Comparison of ENCODE assay signal across 1 cellular context in the genomic region with DNA sequence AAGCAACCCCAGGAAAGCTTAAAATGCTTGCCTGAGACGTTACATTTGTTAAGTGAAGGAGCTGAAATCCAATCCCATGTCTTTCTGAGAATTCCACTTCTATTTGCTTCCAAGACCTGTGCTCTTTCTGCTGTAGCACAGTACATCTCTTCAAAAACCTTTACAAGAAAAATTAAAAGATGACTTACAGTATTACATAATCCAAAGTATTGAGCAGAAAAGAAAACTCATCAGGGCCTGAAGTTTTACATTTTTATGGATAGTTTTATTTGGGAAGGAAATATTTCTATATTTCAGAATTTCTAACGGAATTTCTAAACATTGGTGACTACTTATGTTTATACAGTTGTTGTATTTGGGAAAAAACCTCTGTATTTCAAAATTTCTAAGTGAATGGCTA.
TF ChIP-seq lines count a peak whose summit lies in the region.

No MANE protein-coding gene starts in this region.

TF ChIP-seq in GM23338, 12 proteins besides CTCF, POLR2A, EP300 and RAD21 (continued from another document):
- TF ChIP-seq, protein P1, sequence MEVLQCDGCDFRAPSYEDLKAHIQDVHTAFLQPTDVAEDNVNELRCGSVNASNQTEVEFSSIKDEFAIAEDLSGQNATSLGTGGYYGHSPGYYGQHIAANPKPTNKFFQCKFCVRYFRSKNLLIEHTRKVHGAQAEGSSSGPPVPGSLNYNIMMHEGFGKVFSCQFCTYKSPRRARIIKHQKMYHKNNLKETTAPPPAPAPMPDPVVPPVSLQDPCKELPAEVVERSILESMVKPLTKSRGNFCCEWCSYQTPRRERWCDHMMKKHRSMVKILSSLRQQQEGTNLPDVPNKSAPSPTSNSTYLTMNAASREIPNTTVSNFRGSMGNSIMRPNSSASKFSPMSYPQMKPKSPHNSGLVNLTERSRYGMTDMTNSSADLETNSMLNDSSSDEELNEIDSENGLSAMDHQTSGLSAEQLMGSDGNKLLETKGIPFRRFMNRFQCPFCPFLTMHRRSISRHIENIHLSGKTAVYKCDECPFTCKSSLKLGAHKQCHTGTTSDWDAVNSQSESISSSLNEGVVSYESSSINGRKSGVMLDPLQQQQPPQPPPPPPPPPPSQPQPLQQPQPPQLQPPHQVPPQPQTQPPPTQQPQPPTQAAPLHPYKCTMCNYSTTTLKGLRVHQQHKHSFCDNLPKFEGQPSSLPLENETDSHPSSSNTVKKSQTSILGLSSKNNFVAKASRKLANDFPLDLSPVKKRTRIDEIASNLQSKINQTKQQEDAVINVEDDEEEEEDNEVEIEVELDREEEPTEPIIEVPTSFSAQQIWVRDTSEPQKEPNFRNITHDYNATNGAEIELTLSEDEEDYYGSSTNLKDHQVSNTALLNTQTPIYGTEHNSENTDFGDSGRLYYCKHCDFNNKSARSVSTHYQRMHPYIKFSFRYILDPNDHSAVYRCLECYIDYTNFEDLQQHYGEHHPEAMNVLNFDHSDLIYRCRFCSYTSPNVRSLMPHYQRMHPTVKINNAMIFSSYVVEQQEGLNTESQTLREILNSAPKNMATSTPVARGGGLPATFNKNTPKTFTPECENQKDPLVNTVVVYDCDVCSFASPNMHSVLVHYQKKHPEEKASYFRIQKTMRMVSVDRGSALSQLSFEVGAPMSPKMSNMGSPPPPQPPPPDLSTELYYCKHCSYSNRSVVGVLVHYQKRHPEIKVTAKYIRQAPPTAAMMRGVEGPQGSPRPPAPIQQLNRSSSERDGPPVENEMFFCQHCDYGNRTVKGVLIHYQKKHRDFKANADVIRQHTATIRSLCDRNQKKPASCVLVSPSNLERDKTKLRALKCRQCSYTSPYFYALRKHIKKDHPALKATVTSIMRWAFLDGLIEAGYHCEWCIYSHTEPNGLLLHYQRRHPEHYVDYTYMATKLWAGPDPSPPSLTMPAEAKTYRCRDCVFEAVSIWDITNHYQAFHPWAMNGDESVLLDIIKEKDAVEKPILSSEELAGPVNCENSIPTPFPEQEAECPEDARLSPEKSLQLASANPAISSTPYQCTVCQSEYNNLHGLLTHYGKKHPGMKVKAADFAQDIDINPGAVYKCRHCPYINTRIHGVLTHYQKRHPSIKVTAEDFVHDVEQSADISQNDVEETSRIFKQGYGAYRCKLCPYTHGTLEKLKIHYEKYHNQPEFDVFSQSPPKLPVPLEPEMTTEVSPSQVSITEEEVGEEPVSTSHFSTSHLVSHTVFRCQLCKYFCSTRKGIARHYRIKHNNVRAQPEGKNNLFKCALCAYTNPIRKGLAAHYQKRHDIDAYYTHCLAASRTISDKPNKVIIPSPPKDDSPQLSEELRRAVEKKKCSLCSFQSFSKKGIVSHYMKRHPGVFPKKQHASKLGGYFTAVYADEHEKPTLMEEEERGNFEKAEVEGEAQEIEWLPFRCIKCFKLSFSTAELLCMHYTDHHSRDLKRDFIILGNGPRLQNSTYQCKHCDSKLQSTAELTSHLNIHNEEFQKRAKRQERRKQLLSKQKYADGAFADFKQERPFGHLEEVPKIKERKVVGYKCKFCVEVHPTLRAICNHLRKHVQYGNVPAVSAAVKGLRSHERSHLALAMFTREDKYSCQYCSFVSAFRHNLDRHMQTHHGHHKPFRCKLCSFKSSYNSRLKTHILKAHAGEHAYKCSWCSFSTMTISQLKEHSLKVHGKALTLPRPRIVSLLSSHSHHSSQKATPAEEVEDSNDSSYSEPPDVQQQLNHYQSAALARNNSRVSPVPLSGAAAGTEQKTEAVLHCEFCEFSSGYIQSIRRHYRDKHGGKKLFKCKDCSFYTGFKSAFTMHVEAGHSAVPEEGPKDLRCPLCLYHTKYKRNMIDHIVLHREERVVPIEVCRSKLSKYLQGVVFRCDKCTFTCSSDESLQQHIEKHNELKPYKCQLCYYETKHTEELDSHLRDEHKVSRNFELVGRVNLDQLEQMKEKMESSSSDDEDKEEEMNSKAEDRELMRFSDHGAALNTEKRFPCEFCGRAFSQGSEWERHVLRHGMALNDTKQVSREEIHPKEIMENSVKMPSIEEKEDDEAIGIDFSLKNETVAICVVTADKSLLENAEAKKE (CRISPR knock-in tag; IDR thresholded peaks at IDR 0.05), result no peak
- TF ChIP-seq POLR2AphosphoS5 (IDR thresholded peaks at IDR 0.05; ENCODE audit: low read depth) (no peak), ZNF114 (CRISPR knock-in tag; IDR thresholded peaks at IDR 0.05) (no peak), JUNB (IDR thresholded peaks at IDR 0.05; ENCODE audit: unreplicated experiment) (no peak), EZH2phosphoT487 (IDR thresholded peaks at IDR 0.05; ENCODE audit: unreplicated experiment) (no peak), ZNF331 (CRISPR knock-in tag; IDR thresholded peaks at IDR 0.05; ENCODE audit: low read depth) (no peak), EZH2 (IDR thresholded peaks at IDR 0.05; ENCODE audit: low read depth, unreplicated experiment) (no peak), STAT1 (IDR thresholded peaks at IDR 0.05; ENCODE audit: unreplicated experiment) (no peak), CREB1 (CRISPR knock-in tag; IDR thresholded peaks at IDR 0.05; ENCODE audit: low read depth) (no peak)
